Comparison of ENCODE assay signal across 25 cellular contexts in genomic region chr6:1580585-1580984, GRCh38. TPM values are rescaled to one million over a fixed set of nuclear protein-coding genes. Genes with fewer than 3 reads are reported as not detected.
DNase-seq lines count a peak whose midpoint lies in the region; ATAC-seq and TF ChIP-seq lines count a peak whose summit lies in the region.
"Had no signal": no experiment of that assay in that cellular context is flagged by ENCODE, and none has a peak within 500 bp of the region (broad histone marks: within the 10 kb centered on the region; RNA-seq: fewer than 3 reads in every experiment).

No MANE protein-coding gene starts in this region.

- TF ChIP-seq RAD21 in IMR-90 (IDR thresholded peaks at IDR 0.05; ENCODE audit: low read length): no peak

- no peak overlapping the region for H3K27ac ChIP-seq in IMR-90 (ENCODE audit: insufficient read depth, low read length)
- no peak overlapping the region for H3K27ac ChIP-seq in neuronal stem cell (replicated peaks; ENCODE audit: low read length)
- H3K27ac ChIP-seq: BLaER1 had no signal

- H2BK15ac ChIP-seq in IMR-90 (ENCODE audit: low read depth, low read length): no peak overlapping the region
- no peak overlapping the region for H2BK15ac ChIP-seq in neuronal stem cell (ENCODE audit: low read length)

- H3K27me3 ChIP-seq in IMR-90 (ENCODE audit: control insufficient read depth, insufficient read depth, low read length) (peaks cover 15% of the 10 kb centered on the region), neuronal stem cell (ENCODE audit: control insufficient read depth in 3 of 3, insufficient read depth in 3 of 3, low read depth in 1 of 3, low read length in 3 of 3) (peaks cover 0 to 11% (median 0%) of the 10 kb centered on the region in 3 experiments)
- H3K27me3 ChIP-seq: BLaER1 had no signal

- H3K9me3 Mint-ChIP-seq in MCF 10A (ENCODE audit: unreplicated experiment): no peaks in the 10 kb centered on the region
- H3K9me3 Mint-ChIP-seq in stimulated activated naive CD8-positive, alpha-beta T cell treated with anti-CD3 and anti-CD28 coated beads, Interleukin-15, amount 100 ng/mL, for 72 hours: no peaks in the 10 kb centered on the region
- H3K9me3 Mint-ChIP-seq in stimulated activated memory B cell treated with anti-CD40 and anti-IgM and Interleukin-4, amounts not matched to agents 10 μg/mL and 1 μg/mL and 100 μg/mL, for 72 hours: no peaks in the 10 kb centered on the region
- H3K9me3 Mint-ChIP-seq: CD4-positive, alpha-beta memory T cell; CD4-positive, CD25-positive, alpha-beta regulatory T cell; CD8-positive, alpha-beta memory T cell had no signal

- H3K14ac ChIP-seq in IMR-90 (replicated peaks; ENCODE audit: low read depth, low read length) (no peak overlapping the region), neuronal stem cell (ENCODE audit: low read length) (no peak overlapping the region)

- H4K20me1 ChIP-seq in IMR-90 (ENCODE audit: insufficient read depth, low read length): no peaks in the 10 kb centered on the region
- H4K20me1 ChIP-seq: BLaER1 had no signal

- H2AK5ac ChIP-seq in IMR-90 (ENCODE audit: low read depth, low read length) (no peak overlapping the region), neuronal stem cell (ENCODE audit: low read depth, low read length) (no peak overlapping the region)

- DNase-seq in IMR-90: no peak
- DNase-seq in MCF 10A (ENCODE audit: unreplicated experiment): peak; percentile 11
- peak; percentile 42 for DNase-seq in ecto neural progenitor cell (ENCODE audit: low spot score)
- DNase-seq in neuronal stem cell (ENCODE audit: low spot score): no peak
- no peak for DNase-seq in stimulated activated naive CD8-positive, alpha-beta T cell treated with anti-CD3 and anti-CD28 coated beads, Interleukin-15, amount 100 ng/mL, for 72 hours
- DNase-seq in DMS 273 treated with DMSO at 0.1 percent for 48 hours (lab: John Stamatoyannopoulos, UW): no peak
- DNase-seq: 8988T; ACHN; BE2C; C1 segment of cervical spinal cord; CD4-positive, alpha-beta memory T cell; CD4-positive, CD25-positive, alpha-beta regulatory T cell; CD8-positive, alpha-beta memory T cell; COR-L47; DMS153; DMS53; DMS79; DND-41; EL; GDM1 had no signal

- H4K5ac ChIP-seq in IMR-90 (ENCODE audit: low read depth, low read length): no peak overlapping the region

- H3K4ac ChIP-seq in IMR-90 (ENCODE audit: low read depth, low read length): no peak overlapping the region
- no peak overlapping the region for H3K4ac ChIP-seq in neuronal stem cell (ENCODE audit: low read length)

- no peak overlapping the region for H2AFZ ChIP-seq in IMR-90 (replicated peaks; ENCODE audit: low read length, poor library complexity)
- no peak overlapping the region for H2AFZ ChIP-seq in neuronal stem cell (ENCODE audit: low read length)

- no peak overlapping the region for H2AK9ac ChIP-seq in IMR-90 (replicated peaks; ENCODE audit: low read depth, low read length, poor library complexity)

- H3K9ac ChIP-seq in IMR-90 (ENCODE audit: low read depth, low read length) (no peak overlapping the region), neuronal stem cell (ENCODE audit: low read depth, low read length, poor library complexity) (no peak overlapping the region)
- H3K9ac ChIP-seq: BLaER1 had no signal

- H3K4me3 ChIP-seq in IMR-90 (ENCODE audit: insufficient read depth, low read depth, low read length): no peak overlapping the region
- H3K4me3 ChIP-seq in neuronal stem cell (ENCODE audit: low read length in 2 of 2): no peak overlapping the region
- H3K4me3 ChIP-seq: BLaER1, GM12878 had no signal

- intact Hi-C loops in IMR-90 (cut with micrococcal nuclease) (loop anchor here (5.0 kb wide), 1 partner anchor 688 kb away; no protein-coding TSS in a partner anchor), MCF 10A (cut with micrococcal nuclease) (no loop called here)

- H3K18ac ChIP-seq in IMR-90 (ENCODE audit: low read depth, low read length): no peak overlapping the region
- H3K18ac ChIP-seq in neuronal stem cell (ENCODE audit: low read length): peak overlapping the region; percentile 24

- no peak overlapping the region for H3K4me3 Mint-ChIP-seq in MCF 10A (ENCODE audit: unreplicated experiment)
- H3K4me3 Mint-ChIP-seq in stimulated activated naive CD8-positive, alpha-beta T cell treated with anti-CD3 and anti-CD28 coated beads, Interleukin-15, amount 100 ng/mL, for 72 hours: no peak overlapping the region
- H3K4me3 Mint-ChIP-seq in stimulated activated memory B cell treated with anti-CD40 and anti-IgM and Interleukin-4, amounts not matched to agents 10 μg/mL and 1 μg/mL and 100 μg/mL, for 72 hours: no peak overlapping the region
- H3K4me3 Mint-ChIP-seq: CD14-positive monocyte; CD4-positive, alpha-beta memory T cell; CD8-positive, alpha-beta memory T cell had no signal

- ATAC-seq in IMR-90 (ENCODE audit: low read depth) (no peak), HG02763 (IDR thresholded peaks at IDR 0.05; ENCODE audit: unreplicated experiment) (no peak)
- no peak for ATAC-seq in stimulated activated naive CD8-positive, alpha-beta T cell treated with anti-CD3 and anti-CD28 coated beads, Interleukin-15, amount 100 ng/mL, for 72 hours
- ATAC-seq in stimulated activated memory B cell treated with anti-CD40 and anti-IgM and Interleukin-4, amounts not matched to agents 10 μg/mL and 1 μg/mL and 100 μg/mL, for 72 hours: no peak
- ATAC-seq: GM12878 had no signal

- no peaks in the 10 kb centered on the region for H3K79me1 ChIP-seq in IMR-90 (ENCODE audit: low read depth in 1 of 2, low read length in 2 of 2)
- H3K79me1 ChIP-seq in neuronal stem cell (ENCODE audit: low read depth, low read length): no peaks in the 10 kb centered on the region

- no peaks in the 10 kb centered on the region for H3K4me1 Mint-ChIP-seq in MCF 10A (ENCODE audit: insufficient read depth, unreplicated experiment)
- no peaks in the 10 kb centered on the region for H3K4me1 Mint-ChIP-seq in stimulated activated naive CD8-positive, alpha-beta T cell treated with anti-CD3 and anti-CD28 coated beads, Interleukin-15, amount 100 ng/mL, for 72 hours
- no peaks in the 10 kb centered on the region for H3K4me1 Mint-ChIP-seq in stimulated activated memory B cell treated with anti-CD40 and anti-IgM and Interleukin-4, amounts not matched to agents 10 μg/mL and 1 μg/mL and 100 μg/mL, for 72 hours
- H3K4me1 Mint-ChIP-seq: CD4-positive, alpha-beta memory T cell; CD4-positive, CD25-positive, alpha-beta regulatory T cell; CD8-positive, alpha-beta memory T cell had no signal

- CTCF ChIA-PET in IMR-90 (lab: Yijun Ruan, JAX): interaction anchor here (0.9 kb wide), 1 partner anchor 16 kb away, joined by 3 read pairs; no protein-coding TSS in a partner anchor
- CTCF ChIA-PET in MCF 10A (lab: Yijun Ruan, JAX): no interaction called here

- no peak overlapping the region for H2BK12ac ChIP-seq in neuronal stem cell (ENCODE audit: low read length)

- no peak for TF ChIP-seq POLR2A in IMR-90 (IDR thresholded peaks at IDR 0.05; ENCODE audit: low read depth, low read length)

- no peak overlapping the region for H4K8ac ChIP-seq in IMR-90 (ENCODE audit: low read depth in 2 of 2, low read length in 2 of 2)
- H4K8ac ChIP-seq in neuronal stem cell (ENCODE audit: low read depth, low read length): no peak overlapping the region

- no peak overlapping the region for H2BK20ac ChIP-seq in IMR-90 (ENCODE audit: low read depth, low read length)

- no peak overlapping the region for H3K4me2 ChIP-seq in IMR-90 (ENCODE audit: low read depth, low read length)
- no peak overlapping the region for H3K4me2 ChIP-seq in neuronal stem cell (ENCODE audit: insufficient read depth, low read length, poor library complexity, severe bottlenecking)
- H3K4me2 ChIP-seq: BLaER1 had no signal

- in situ Hi-C loops in IMR-90 (cut with MboI; ENCODE audit: low sequenced_read_pairs): no loop called here

- no peak overlapping the region for H3K56ac ChIP-seq in IMR-90 (ENCODE audit: extremely low read depth, insufficient read depth, low read length)

- WGBS in IMR-90 (ENCODE audit: extremely low coverage in 2 of 2, insufficient read length in 1 of 2), 2 experiments: no CpG with 5 or more reads among the region's 9 CpGs
- no CpG with 5 or more reads among the region's 9 CpGs for WGBS in neuronal stem cell (ENCODE audit: extremely low coverage in 2 of 2, insufficient read length in 2 of 2, insufficient replicate concordance in 1 of 2), 2 donors

- TF ChIP-seq CTCF in IMR-90 (conservative IDR thresholded peaks at IDR 0.05; ENCODE audit: low read depth, low read length) (no peak), MCF 10A (IDR thresholded peaks at IDR 0.05; ENCODE audit: unreplicated experiment) (no peak)

- BruUV-seq in IMR-90 (replicated peaks; lab: Mats Ljungman, UMichigan) (no TSS peak), MCF 10A (replicated peaks; lab: Mats Ljungman, UMichigan) (no TSS peak)

- H3K9me1 ChIP-seq in IMR-90 (ENCODE audit: insufficient read depth, low read length): no peaks in the 10 kb centered on the region; the same call in 1 of the 2 replicates

- no peak overlapping the region for H3K27ac Mint-ChIP-seq in MCF 10A (ENCODE audit: low read depth, unreplicated experiment)
- H3K27ac Mint-ChIP-seq in stimulated activated naive CD8-positive, alpha-beta T cell treated with anti-CD3 and anti-CD28 coated beads, Interleukin-15, amount 100 ng/mL, for 72 hours: no peak overlapping the region
- H3K27ac Mint-ChIP-seq in stimulated activated memory B cell treated with anti-CD40 and anti-IgM and Interleukin-4, amounts not matched to agents 10 μg/mL and 1 μg/mL and 100 μg/mL, for 72 hours: no peak overlapping the region
- H3K27ac Mint-ChIP-seq: CD4-positive, alpha-beta memory T cell; CD4-positive, CD25-positive, alpha-beta regulatory T cell had no signal

- H3K9me3 ChIP-seq in IMR-90 (ENCODE audit: control insufficient read depth, insufficient read depth, low read length) (peaks cover 4% of the 10 kb centered on the region; the same call in 1 of the 2 replicates), neuronal stem cell (replicated peaks in 1 of 2; ENCODE audit: control insufficient read depth in 2 of 2, insufficient read depth in 1 of 2, low read depth in 1 of 2, low read length in 2 of 2) (peaks cover 0 to 2% of the 10 kb centered on the region in 2 donors)
- H3K9me3 ChIP-seq: BE2C, BLaER1 had no signal

- no peak overlapping the region for H2BK5ac ChIP-seq in IMR-90 (ENCODE audit: low read depth, low read length, poor library complexity, severe bottlenecking)
- H2BK5ac ChIP-seq in neuronal stem cell (ENCODE audit: low read length): no peak overlapping the region

- no peaks in the 10 kb centered on the region for H3K36me3 Mint-ChIP-seq in MCF 10A (ENCODE audit: insufficient read depth, unreplicated experiment)
- H3K36me3 Mint-ChIP-seq in stimulated activated memory B cell treated with anti-CD40 and anti-IgM and Interleukin-4, amounts not matched to agents 10 μg/mL and 1 μg/mL and 100 μg/mL, for 72 hours: no peaks in the 10 kb centered on the region
- H3K36me3 Mint-ChIP-seq: CD14-positive monocyte; CD4-positive, alpha-beta memory T cell; CD4-positive, CD25-positive, alpha-beta regulatory T cell; CD8-positive, alpha-beta memory T cell had no signal

- dilution Hi-C loops in IMR-90 (cut with HindIII; ENCODE audit: low sequenced_read_pairs, unreplicated experiment): no loop called here

- H3K36me3 ChIP-seq in IMR-90 (ENCODE audit: control insufficient read depth, insufficient read depth, low read length): no peaks in the 10 kb centered on the region
- no peaks in the 10 kb centered on the region for H3K36me3 ChIP-seq in neuronal stem cell (replicated peaks in 1 of 2; ENCODE audit: control insufficient read depth in 2 of 2, insufficient read depth in 2 of 2, low read length in 2 of 2)
- H3K36me3 ChIP-seq: BE2C, BLaER1 had no signal

- H3K23ac ChIP-seq in IMR-90 (ENCODE audit: low read depth, low read length): no peak overlapping the region
- no peak overlapping the region for H3K23ac ChIP-seq in neuronal stem cell (ENCODE audit: low read depth, low read length, poor library complexity)

- POLR2A ChIA-PET in IMR-90 (lab: Charles Lee; ENCODE audit: unreplicated experiment) (no interaction called here), MCF 10A (lab: Yijun Ruan, JAX) (interaction anchor here (1.8 kb wide), 1 partner anchor 26 kb away, joined by 4 read pairs; no protein-coding TSS in a partner anchor)

- H3K4me1 ChIP-seq in IMR-90 (ENCODE audit: control insufficient read depth, insufficient read depth, low read length): no peaks in the 10 kb centered on the region
- peaks cover 0 to 2% of the 10 kb centered on the region in 2 donors for H3K4me1 ChIP-seq in neuronal stem cell (ENCODE audit: control insufficient read depth in 2 of 2, insufficient read depth in 1 of 2, low read depth in 1 of 2, low read length in 2 of 2)

- H2BK120ac ChIP-seq in IMR-90 (ENCODE audit: low read depth, low read length) (no peak overlapping the region), neuronal stem cell (ENCODE audit: low read depth, low read length) (no peak overlapping the region)

- H4K91ac ChIP-seq in IMR-90 (ENCODE audit: insufficient read depth, low read depth, low read length): no peak overlapping the region
- H4K91ac ChIP-seq in neuronal stem cell (ENCODE audit: low read depth, low read length, poor library complexity): no peak overlapping the region

- peaks cover 2% of the 10 kb centered on the region for H3K27me3 Mint-ChIP-seq in MCF 10A (ENCODE audit: insufficient read depth, unreplicated experiment)
- no peaks in the 10 kb centered on the region for H3K27me3 Mint-ChIP-seq in stimulated activated naive CD8-positive, alpha-beta T cell treated with anti-CD3 and anti-CD28 coated beads, Interleukin-15, amount 100 ng/mL, for 72 hours
- H3K27me3 Mint-ChIP-seq in stimulated activated memory B cell treated with anti-CD40 and anti-IgM and Interleukin-4, amounts not matched to agents 10 μg/mL and 1 μg/mL and 100 μg/mL, for 72 hours: peaks cover 71% of the 10 kb centered on the region

RNA-seq across cellular contexts. Expression of gene FOXC1, which starts 29.1 kb away (rescaled TPM):
- total RNA-seq in IMR-90 (2012; rRNA removed): 1.3 and 1.9 TPM in 2 replicates
- polyA plus RNA-seq in IMR-90 (2012; rRNA removed): 4.0 and 4.7 TPM in 2 replicates
- polyA plus RNA-seq in IMR-90 (2012; cell fraction: cytosol; rRNA removed): 3.4 and 6.3 TPM in 2 replicates
- polyA plus RNA-seq in IMR-90 (2012; cell fraction: nucleus; rRNA removed; ENCODE audit: low replicate concordance): 6.5 and 7.2 TPM in 2 replicates
- 16.7 and 16.8 TPM in 2 replicates for total RNA-seq in MCF 10A (2022)
- polyA plus RNA-seq in neuronal stem cell (2013, experiment 1 of 2): 0.52 TPM
- 0.53 TPM for polyA plus RNA-seq in neuronal stem cell (2013, experiment 2 of 2)
- total RNA-seq: CD4-positive, alpha-beta memory T cell; CD4-positive, CD25-positive, alpha-beta regulatory T cell; CD8-positive, alpha-beta memory T cell had no signal
- polyA plus RNA-seq: CD14-positive monocyte; CD4-positive, alpha-beta memory T cell; CD4-positive, CD25-positive, alpha-beta regulatory T cell; CD8-positive, alpha-beta memory T cell had no signal

Comparison
In these comparisons a context has a peak if more than half of its experiments do, and no peak if none do; other contexts are left out.
1. DNase-seq: peak in MCF 10A (single experiment) and ecto neural progenitor cell (single experiment); none in IMR-90 (single experiment), neuronal stem cell (single experiment), stimulated activated naive CD8-positive, alpha-beta T cell treated with anti-CD3 and anti-CD28 coated beads, Interleukin-15, amount 100 ng/mL, for 72 hours (0 of 2) and DMS 273 treated with DMSO at 0.1 percent for 48 hours (single experiment).